Comparison of ENCODE assay signal across 1 cellular context in genomic region chr9:136345281-136346156, GRCh38.
TF ChIP-seq lines count a peak whose summit lies in the region.

No MANE protein-coding gene starts in this region.

TF ChIP-seq in H1, 55 proteins besides CTCF, POLR2A, EP300 and RAD21:
- TF ChIP-seq HDAC2 (IDR thresholded peaks at IDR 0.05; ENCODE audit: borderline replicate concordance in 1 of 2, low read depth in 2 of 2, low read length in 2 of 2) (0 out of 4 replicates have a peak, but pooled peaks of 1 of the 2 experiments have one; percentile 44), ATF3 (IDR thresholded peaks at IDR 0.05; ENCODE audit: insufficient read depth, low read depth, low read length) (no peak), TEAD4 (IDR thresholded peaks at IDR 0.05; ENCODE audit: low read depth, low read length) (no peak), RBBP5 (IDR thresholded peaks at IDR 0.05; ENCODE audit: borderline replicate concordance, low read depth, low read length) (no peak)
